In the genomic region with DNA sequence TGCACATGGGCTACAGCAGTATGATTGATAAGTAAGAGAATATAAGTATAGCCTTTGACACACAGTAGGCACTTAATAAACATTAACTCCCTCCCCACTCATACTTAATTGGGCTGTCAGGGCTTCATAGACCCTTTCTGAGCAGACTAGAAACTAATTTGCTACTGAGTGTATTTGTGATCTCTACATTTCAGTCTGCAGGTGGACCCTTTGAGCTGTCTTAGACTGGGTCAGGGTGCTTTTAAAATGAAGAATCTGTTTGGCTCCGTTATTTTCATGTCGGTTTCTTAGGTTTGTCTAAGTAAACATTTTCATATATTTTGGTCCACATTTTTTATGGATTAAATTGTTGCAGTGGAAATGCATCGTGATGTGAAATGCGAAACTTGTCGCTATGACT, we compare ENCODE assay signal across 14 cellular contexts. TPM values are rescaled to one million over a fixed set of nuclear protein-coding genes. Genes with fewer than 3 reads are reported as not detected.
DNase-seq lines count a peak whose midpoint lies in the region; ATAC-seq and TF ChIP-seq lines count a peak whose summit lies in the region.
"Had no signal": no experiment of that assay in that cellular context is flagged by ENCODE, and none has a peak within 500 bp of the region (broad histone marks: within the 10 kb centered on the region; RNA-seq: fewer than 3 reads in every experiment).

No MANE protein-coding gene starts in this region.

- BruUV-seq in Panc1 (replicated peaks; lab: Mats Ljungman, UMichigan) = no TSS peak

- intact Hi-C loops in Panc1 (cut with micrococcal nuclease; ENCODE audit: unreplicated experiment) = no loop called here

- no peaks in the 10 kb centered on the region for H3K9me3 ChIP-seq in Panc1 (ENCODE audit: control insufficient read depth, insufficient read depth, low read depth, low read length)
- H3K9me3 ChIP-seq: thyroid gland had no signal

- POLR2A ChIA-PET in Panc1 (lab: Charles Lee) = no interaction called here

- no peaks in the 10 kb centered on the region for H3K4me1 ChIP-seq in GM23338 (ENCODE audit: insufficient read depth)
- no peaks in the 10 kb centered on the region for H3K4me1 ChIP-seq in Panc1 (ENCODE audit: control insufficient read depth, insufficient read depth, low read length)
- H3K4me1 ChIP-seq: thyroid gland had no signal

- in situ Hi-C loops in Panc1 (cut with HindIII; ENCODE audit: low pct_unique_long_range_greater_than_20kb, low sequenced_read_pairs) = no loop called here
- in situ Hi-C loops in ACHN (cut with HindIII; ENCODE audit: low pct_ligation_motif_present, low pct_unique_long_range_greater_than_20kb, low sequenced_read_pairs) = no loop called here

- DNase-seq in COR-L47 (lab: John Stamatoyannopoulos, UW) = peak; percentile 9
- DNase-seq in GM23338 (ENCODE audit: low spot score) = peak; percentile 40
- no peak for DNase-seq in Panc1 (ENCODE audit: low read depth, low spot score)
- DNase-seq in kidney epithelial cell (ENCODE audit: low read depth) = no peak
- DNase-seq in NK-92 (lab: John Stamatoyannopoulos, UW; ENCODE audit: unreplicated experiment) = no peak
- no peak for DNase-seq in ACHN
- DNase-seq in activated naive CD4-positive, alpha-beta T cell treated with anti-CD3 and anti-CD28 coated beads, Interleukin-2, amount 50 U/mL, for 16 hours = no peak
- DNase-seq: activated naive CD4-positive, alpha-beta T cell treated with anti-CD3 and anti-CD28 coated beads, Interleukin-2, amount 10 ng/mL, durations not matched to agents 7 days and 5 days; NCI-H187; thyroid gland had no signal

- CTCF ChIA-PET in Panc1 (lab: Charles Lee) = no interaction called here

- no peaks in the 10 kb centered on the region for H3K79me2 ChIP-seq in GM23338 (replicated peaks; ENCODE audit: insufficient read depth)

- H3K9me2 ChIP-seq in GM23338 (ENCODE audit: insufficient read depth) = no peaks in the 10 kb centered on the region

- no peaks in the 10 kb centered on the region for H4K20me1 ChIP-seq in GM23338 (replicated peaks; ENCODE audit: insufficient read depth)

- H3K9me3 Mint-ChIP-seq in GM23338 = peaks cover 11% of the 10 kb centered on the region

- no peaks in the 10 kb centered on the region for H3K27me3 Mint-ChIP-seq in GM23338 (ENCODE audit: insufficient read depth, low read depth, poor library complexity)

- H3K4me1 Mint-ChIP-seq in GM23338 = no peaks in the 10 kb centered on the region
- H3K4me1 Mint-ChIP-seq: activated naive CD4-positive, alpha-beta T cell treated with anti-CD3 and anti-CD28 coated beads, Interleukin-2, amount 10 ng/mL, durations not matched to agents 7 days and 5 days; central memory CD8-positive, alpha-beta T cell had no signal

- no peak overlapping the region for H3K4me3 Mint-ChIP-seq in GM23338
- H3K4me3 Mint-ChIP-seq: activated naive CD4-positive, alpha-beta T cell treated with anti-CD3 and anti-CD28 coated beads, Interleukin-2, amount 10 ng/mL, durations not matched to agents 7 days and 5 days; central memory CD8-positive, alpha-beta T cell had no signal

- peaks cover 3% of the 10 kb centered on the region for H3K36me3 ChIP-seq in GM23338 (ENCODE audit: insufficient read depth)
- H3K36me3 ChIP-seq in Panc1 (ENCODE audit: control insufficient read depth, insufficient read depth, low read length) = no peaks in the 10 kb centered on the region
- no peaks in the 10 kb centered on the region for H3K36me3 ChIP-seq in kidney epithelial cell (ENCODE audit: control insufficient read depth, insufficient read depth, low read length)
- H3K36me3 ChIP-seq: thyroid gland had no signal

- H3K27me3 ChIP-seq in GM23338 (ENCODE audit: insufficient read depth) (no peaks in the 10 kb centered on the region), Panc1 (ENCODE audit: control insufficient read depth, insufficient read depth, low read length) (peaks cover 2% of the 10 kb centered on the region; the same call in 1 of the 2 replicates), kidney epithelial cell (ENCODE audit: control insufficient read depth, insufficient read depth, low read length) (peaks cover 2% of the 10 kb centered on the region)
- H3K27me3 ChIP-seq: thyroid gland had no signal

- ATAC-seq in GM23338 (peak; percentile 53; the same call in 2 of the 3 replicates), Panc1 (no peak), HG02870 (IDR thresholded peaks at IDR 0.05; ENCODE audit: unreplicated experiment) (no peak)
- ATAC-seq: Right ventricle myocardium inferior had no signal

- H3K27ac ChIP-seq in GM23338 (ENCODE audit: low read depth) (no peak overlapping the region), Panc1 (ENCODE audit: low read length) (no peak overlapping the region)
- H3K27ac ChIP-seq: thyroid gland had no signal

- peaks cover 9% of the 10 kb centered on the region for H3K36me3 Mint-ChIP-seq in GM23338 (ENCODE audit: low read depth)
- H3K36me3 Mint-ChIP-seq: activated naive CD4-positive, alpha-beta T cell treated with anti-CD3 and anti-CD28 coated beads, Interleukin-2, amount 10 ng/mL, durations not matched to agents 7 days and 5 days had no signal

- H3K4me2 ChIP-seq in GM23338 = no peak overlapping the region

- H3K27ac Mint-ChIP-seq in GM23338 = no peak overlapping the region
- H3K27ac Mint-ChIP-seq: activated naive CD4-positive, alpha-beta T cell treated with anti-CD3 and anti-CD28 coated beads, Interleukin-2, amount 10 ng/mL, durations not matched to agents 7 days and 5 days had no signal

- H3K4me3 ChIP-seq in GM23338 = no peak overlapping the region
- no peak overlapping the region for H3K4me3 ChIP-seq in Panc1 (ENCODE audit: low read depth in 2 of 2, low read length in 2 of 2)
- H3K4me3 ChIP-seq in kidney epithelial cell (ENCODE audit: low read depth, low read length) = no peak overlapping the region
- H3K4me3 ChIP-seq: lung, thyroid gland had no signal

- TF ChIP-seq CTCF in GM23338 (conservative IDR thresholded peaks at IDR 0.05; ENCODE audit: low read depth in 2 of 2) = peak; percentile 51 to 62
- peak; percentile 9; the same call in 1 of the 2 replicates for TF ChIP-seq CTCF in Panc1 (IDR thresholded peaks at IDR 0.05)
- TF ChIP-seq CTCF in kidney epithelial cell (IDR thresholded peaks at IDR 0.05; ENCODE audit: insufficient read depth, low read length, poor library complexity, severe bottlenecking) = peak; percentile 21

- no peak overlapping the region for H2AFZ ChIP-seq in GM23338

- no peaks in the 10 kb centered on the region for H3F3A ChIP-seq in GM23338 (replicated peaks; ENCODE audit: low read depth)

RNA-seq across cellular contexts. Expression of gene SELENOK, which starts 50.3 kb away (rescaled TPM):
- 21.4 and 26.4 TPM in 2 replicates for total RNA-seq in GM23338 (2014; rRNA removed; shearing (Covaris generic))
- polyA plus RNA-seq in GM23338 (2016; fragmentation: Nextera tagmentation; extraction: Ambion mirVana) = 168 and 182 TPM in 2 replicates
- 16.3 TPM for total RNA-seq in Panc1 (2021; ENCODE audit: unreplicated experiment)
- 19.9 TPM for polyA plus RNA-seq in Panc1 (2012; ENCODE audit: insufficient read length)
- total RNA-seq in kidney epithelial cell = 58.4 and 67.5 TPM in 2 replicates

RNA-seq across cellular contexts. Expression of gene ACTR8, which starts 60.0 kb away (rescaled TPM):
- 23.0 and 25.7 TPM in 2 replicates for total RNA-seq in GM23338 (2014; rRNA removed; shearing (Covaris generic))
- 16.2 and 19.8 TPM in 2 replicates for polyA plus RNA-seq in GM23338 (2016; fragmentation: Nextera tagmentation; extraction: Ambion mirVana)
- total RNA-seq in Panc1 (2021; ENCODE audit: unreplicated experiment) (26.2 TPM), kidney epithelial cell (31.3 and 39.2 TPM in 2 replicates)
- 20.2 TPM for polyA plus RNA-seq in Panc1 (2012; ENCODE audit: insufficient read length)

Comparison
In these comparisons a context has a peak if more than half of its experiments do, and no peak if none do; other contexts are left out.
1. DNase-seq: peak in COR-L47 (single experiment) and GM23338 (single experiment); none in Panc1 (single experiment), kidney epithelial cell (single experiment), NK-92 (single experiment), ACHN (single experiment) and activated naive CD4-positive, alpha-beta T cell treated with anti-CD3 and anti-CD28 coated beads, Interleukin-2, amount 50 U/mL, for 16 hours (single experiment).
2. Peak in every context shown above with its lines, with median percentiles within 50 percentile points of each other: CTCF ChIP-seq.